In genomic region chr10:84540022-84540616, GRCh38 we compare ENCODE assay signal across 9 cellular contexts.
DNase-seq lines count a peak whose midpoint lies in the region; ATAC-seq and TF ChIP-seq lines count a peak whose summit lies in the region.
"Had no signal": no experiment of that assay in that cellular context is flagged by ENCODE, and none has a peak within 500 bp of the region (broad histone marks: within the 10 kb centered on the region; RNA-seq: fewer than 3 reads in every experiment).

No MANE protein-coding gene starts in this region.

- intact Hi-C loops in testis (cut with DNase I; ENCODE audit: low total_unique reads), result no loop called here
- intact Hi-C loops in OCI-LY7 (cut with micrococcal nuclease; ENCODE audit: unreplicated experiment), result loop anchor here (1.0 kb wide), 1 partner anchor 176 kb away; no protein-coding TSS in a partner anchor

- POLR2A ChIA-PET in RWPE1 (lab: Yijun Ruan, JAX; ENCODE audit: low non-redundant PET) (no interaction called here), OCI-LY7 (lab: Charles Lee) (no interaction called here)

- no peak overlapping the region for H3K27ac ChIP-seq in GM23338 (ENCODE audit: low read depth)
- peak overlapping the region; percentile 11; the same call in 1 of the 2 replicates for H3K27ac ChIP-seq in RWPE1
- H3K27ac ChIP-seq in testis, result no peak overlapping the region
- H3K27ac ChIP-seq in OCI-LY7 (ENCODE audit: low read depth, low read length, poor library complexity, severe bottlenecking), result no peak overlapping the region

- DNase-seq in COLO829 (ENCODE audit: low spot score), result peak; percentile 31
- DNase-seq in GM23338 (ENCODE audit: low spot score), result no peak
- DNase-seq in RWPE1 (ENCODE audit: low spot score), result peak; percentile 71
- DNase-seq in foreskin fibroblast, result peak; percentile 66 to 78
- no peak for DNase-seq in NCI-H2081 treated with DMSO at 0.1 percent for 48 hours (lab: John Stamatoyannopoulos, UW)
- no peak for DNase-seq in testis
- no peak for DNase-seq in OCI-LY7 (ENCODE audit: low spot score)

- H3K4me3 ChIP-seq in GM23338, result peak overlapping the region; percentile 76
- peak overlapping the region; percentile 51 to 59 for H3K4me3 ChIP-seq in foreskin fibroblast (ENCODE audit: low read depth in 1 of 2, low read length in 2 of 2)
- H3K4me3 ChIP-seq in testis, result no peak overlapping the region
- H3K4me3 ChIP-seq in OCI-LY7 (ENCODE audit: low read depth, low read length, poor library complexity, severe bottlenecking), result no peak overlapping the region

- no peak for TF ChIP-seq POLR2A in testis (IDR thresholded peaks at IDR 0.05)

- no peaks in the 10 kb centered on the region for H3F3A ChIP-seq in GM23338 (replicated peaks; ENCODE audit: low read depth)

- no peak for TF ChIP-seq CTCF in GM23338 (conservative IDR thresholded peaks at IDR 0.05; ENCODE audit: low read depth in 2 of 2)
- no peak for TF ChIP-seq CTCF in RWPE1 (conservative IDR thresholded peaks at IDR 0.05; ENCODE audit: low read depth)
- TF ChIP-seq CTCF in foreskin fibroblast (IDR thresholded peaks at IDR 0.05; ENCODE audit: low read depth, low read length), result no peak
- no peak for TF ChIP-seq CTCF in testis (IDR thresholded peaks at IDR 0.05)
- TF ChIP-seq CTCF in OCI-LY7 (conservative IDR thresholded peaks at IDR 0.05; ENCODE audit: low read length), result no peak

- H3K27me3 ChIP-seq in GM23338 (ENCODE audit: insufficient read depth) (no peaks in the 10 kb centered on the region), testis (no peaks in the 10 kb centered on the region)

- 2 to 27% methylated on average over 5 to 8 of the region's 8 CpGs for WGBS in testis, 2 donors

- peaks cover 35% of the 10 kb centered on the region for H3K4me1 Mint-ChIP-seq in GM23338

- CTCF ChIA-PET in RWPE1 (lab: Yijun Ruan, JAX), result interaction anchor here (0.5 to 6.9 kb wide), 33 partner anchors 10 to 1835 kb away, joined by 3 to 49 read pairs (median 3); no protein-coding TSS in a partner anchor
- CTCF ChIA-PET in OCI-LY7 (lab: Charles Lee; ENCODE audit: unreplicated experiment), result no interaction called here

- H3K9me3 ChIP-seq in testis, result no peaks in the 10 kb centered on the region
- H3K9me3 ChIP-seq in OCI-LY7 (ENCODE audit: low read length), result no peaks in the 10 kb centered on the region

- H3K79me2 ChIP-seq in GM23338 (replicated peaks; ENCODE audit: insufficient read depth) (no peaks in the 10 kb centered on the region), OCI-LY7 (ENCODE audit: insufficient read depth, low read depth, low read length) (no peaks in the 10 kb centered on the region)

- H3K27me3 Mint-ChIP-seq in GM23338 (ENCODE audit: insufficient read depth, low read depth, poor library complexity), result peaks cover 9% of the 10 kb centered on the region

- H2AFZ ChIP-seq in GM23338 (peak overlapping the region; percentile 100), OCI-LY7 (ENCODE audit: low read length) (no peak overlapping the region)

- no peak overlapping the region for H3K27ac Mint-ChIP-seq in GM23338
- H3K27ac Mint-ChIP-seq: activated B cell treated with CpG ODN at 0.5 μM for 24 hours had no signal

- no peak overlapping the region for H3K4me3 Mint-ChIP-seq in GM23338

- H3K36me3 Mint-ChIP-seq in GM23338 (ENCODE audit: low read depth), result peaks cover 2% of the 10 kb centered on the region; the same call in 1 of the 3 replicates

- H3K36me3 ChIP-seq in GM23338 (ENCODE audit: insufficient read depth) (no peaks in the 10 kb centered on the region), testis (ENCODE audit: low read depth, missing control alignments) (no peaks in the 10 kb centered on the region), OCI-LY7 (ENCODE audit: insufficient read depth, low read length) (no peaks in the 10 kb centered on the region)

- BruUV-seq in OCI-LY7 (replicated peaks; lab: Mats Ljungman, UMichigan), result no TSS peak

- peaks cover 3% of the 10 kb centered on the region; the same call in 2 of the 3 replicates for H3K9me3 Mint-ChIP-seq in GM23338
- H3K9me3 Mint-ChIP-seq: activated B cell treated with CpG ODN at 0.5 μM for 24 hours had no signal

- ATAC-seq in GM23338 (no peak), HG03025 (IDR thresholded peaks at IDR 0.05; ENCODE audit: low FRiP score, unreplicated experiment) (no peak)

- H3K4me1 ChIP-seq in GM23338 (ENCODE audit: insufficient read depth) (peaks cover 26% of the 10 kb centered on the region; the same call in 1 of the 2 replicates), testis (peaks cover 8% of the 10 kb centered on the region), OCI-LY7 (ENCODE audit: insufficient read depth, low read length, poor library complexity, severe bottlenecking) (no peaks in the 10 kb centered on the region)

- H3K4me2 ChIP-seq in GM23338, result no peak overlapping the region
- H3K4me2 ChIP-seq in OCI-LY7 (ENCODE audit: low read length), result no peak overlapping the region

- H4K20me1 ChIP-seq in GM23338 (replicated peaks; ENCODE audit: insufficient read depth) (no peaks in the 10 kb centered on the region), OCI-LY7 (ENCODE audit: insufficient read depth, low read length) (no peaks in the 10 kb centered on the region)

- no peaks in the 10 kb centered on the region for H3K9me2 ChIP-seq in GM23338 (ENCODE audit: insufficient read depth)
- no peaks in the 10 kb centered on the region for H3K9me2 ChIP-seq in OCI-LY7 (ENCODE audit: insufficient read depth, low read length)

TF ChIP-seq in GM23338, 12 proteins besides CTCF, POLR2A, EP300 and RAD21 (continues in another document):
- TF ChIP-seq JUNB (IDR thresholded peaks at IDR 0.05; ENCODE audit: unreplicated experiment), result no peak
- TF ChIP-seq REST (IDR thresholded peaks at IDR 0.05; ENCODE audit: unreplicated experiment), result no peak
- TF ChIP-seq STAT1 (IDR thresholded peaks at IDR 0.05; ENCODE audit: unreplicated experiment), result no peak

Comparison
In these comparisons a context has a peak if more than half of its experiments do, and no peak if none do; other contexts are left out.
1. DNase-seq: peak in COLO829 (single experiment), RWPE1 (single experiment) and foreskin fibroblast (2 of 2); none in GM23338 (single experiment), NCI-H2081 treated with DMSO at 0.1 percent for 48 hours (single experiment), testis (single experiment) and OCI-LY7 (single experiment).
2. H3K4me3 ChIP-seq: peak in GM23338 (single experiment) and foreskin fibroblast (2 of 2); none in testis (0 of 2) and OCI-LY7 (single experiment).